In genomic region chr7:44121761-44122420, GRCh38 we compare ENCODE assay signal across 12 cellular contexts. TPM values are rescaled to one million over a fixed set of nuclear protein-coding genes. Genes with fewer than 3 reads are reported as not detected.
A peak's percentile ranks its signal among the peaks of the same experiment; 100 is the strongest.
DNase-seq lines count a peak whose midpoint lies in the region; ATAC-seq and TF ChIP-seq lines count a peak whose summit lies in the region.
"Had no signal": no experiment of that assay in that cellular context is flagged by ENCODE, and none has a peak within 500 bp of the region (broad histone marks: within the 10 kb centered on the region; RNA-seq: fewer than 3 reads in every experiment).

No MANE protein-coding gene starts in this region.

- peak overlapping the region; percentile 94 for H3K4me3 Mint-ChIP-seq in activated naive CD8-positive, alpha-beta T cell
- H3K4me3 Mint-ChIP-seq in naive thymus-derived CD8-positive, alpha-beta T cell = peak overlapping the region in 6 of 10 donors; percentile 12 to 96 (median 89)

- H3K36me3 ChIP-seq in BE2C = peaks cover 43% of the 10 kb centered on the region

- no peak for TF ChIP-seq CTCF in BE2C (IDR thresholded peaks at IDR 0.05; ENCODE audit: low read depth, low read length)
- TF ChIP-seq CTCF in HFF-Myc (IDR thresholded peaks at IDR 0.05; ENCODE audit: low read depth, low read length, missing control alignments) = no peak

- peaks cover 33% of the 10 kb centered on the region for H3K4me1 Mint-ChIP-seq in activated naive CD8-positive, alpha-beta T cell (ENCODE audit: low read depth)
- H3K4me1 Mint-ChIP-seq in naive thymus-derived CD8-positive, alpha-beta T cell = peaks cover 20 to 52% (median 39%) of the 10 kb centered on the region in 4 donors

- no peaks in the 10 kb centered on the region for H3K27me3 ChIP-seq in BE2C
- H3K27me3 ChIP-seq: esophagus squamous epithelium had no signal

- H3K36me3 Mint-ChIP-seq in activated naive CD8-positive, alpha-beta T cell = peaks cover 5% of the 10 kb centered on the region
- peaks cover 0 to 33% (median 2%) of the 10 kb centered on the region in 3 donors for H3K36me3 Mint-ChIP-seq in naive thymus-derived CD8-positive, alpha-beta T cell

- no peaks in the 10 kb centered on the region for H3K27me3 Mint-ChIP-seq in activated naive CD8-positive, alpha-beta T cell
- no peaks in the 10 kb centered on the region for H3K27me3 Mint-ChIP-seq in naive thymus-derived CD8-positive, alpha-beta T cell

- peak overlapping the region; percentile 90 for H3K27ac Mint-ChIP-seq in activated naive CD8-positive, alpha-beta T cell
- H3K27ac Mint-ChIP-seq in naive thymus-derived CD8-positive, alpha-beta T cell = peak overlapping the region in 4 of 10 donors; percentile 7 to 96 (median 92)

- DNase-seq in BE2C (no peak), HFF-Myc (ENCODE audit: extremely low read depth, low read depth) (no peak)
- DNase-seq in naive thymus-derived CD8-positive, alpha-beta T cell = no peak
- DNase-seq in activated CD8-positive, alpha-beta memory T cell treated with anti-CD3 and anti-CD28 coated beads, Interleukin-2, amount 50 U/mL, for 4 hours = no peak
- DNase-seq: esophagus squamous epithelium, NCI-H2029 had no signal

- POLR2A ChIA-PET in naive thymus-derived CD8-positive, alpha-beta T cell (lab: Charles Lee) = interaction anchor here (2.1 kb wide), 1 partner anchor 41 kb away, joined by 12 read pairs; no protein-coding TSS in a partner anchor

- ATAC-seq in naive thymus-derived CD8-positive, alpha-beta T cell = no peak
- ATAC-seq in GM18867 (IDR thresholded peaks at IDR 0.05; ENCODE audit: unreplicated experiment) = no peak
- no peak for ATAC-seq in GM21447 (IDR thresholded peaks at IDR 0.05; ENCODE audit: unreplicated experiment)
- ATAC-seq in GM21423 (IDR thresholded peaks at IDR 0.05; ENCODE audit: unreplicated experiment) = no peak

- peak overlapping the region; percentile 63 for H3K4me3 ChIP-seq in BE2C (ENCODE audit: low read depth, low read length)
- H3K4me3 ChIP-seq in HFF-Myc (replicated peaks; ENCODE audit: low read depth, low read length) = peak overlapping the region; percentile 77

- no peaks in the 10 kb centered on the region for H3K4me1 ChIP-seq in BE2C

- no peaks in the 10 kb centered on the region for H3K9me3 ChIP-seq in BE2C
- H3K9me3 ChIP-seq: esophagus squamous epithelium had no signal

- H3K9me3 Mint-ChIP-seq in activated naive CD8-positive, alpha-beta T cell (ENCODE audit: low read depth) = no peaks in the 10 kb centered on the region
- no peaks in the 10 kb centered on the region for H3K9me3 Mint-ChIP-seq in naive thymus-derived CD8-positive, alpha-beta T cell

RNA-seq across cellular contexts. Expression of gene POLD2, which starts 1.5 kb away (rescaled TPM):
- polyA plus RNA-seq in BE2C (2012; ENCODE audit: insufficient read depth, insufficient read length, low read depth) = 398 TPM
- 10 to 100 TPM; 70.5 to 72.4 TPM for total RNA-seq in naive thymus-derived CD8-positive, alpha-beta T cell
- polyA plus RNA-seq in naive thymus-derived CD8-positive, alpha-beta T cell = 100 to 1,000 TPM in 1 of 3 donors, 10 to 100 TPM in 2; 64.3 to 102 (median 89.4) TPM

RNA-seq across cellular contexts. Expression of gene AEBP1, which starts 17.7 kb away (rescaled TPM):
- polyA plus RNA-seq in BE2C (2012; ENCODE audit: insufficient read depth, insufficient read length, low read depth) = 21.3 TPM
- total RNA-seq in naive thymus-derived CD8-positive, alpha-beta T cell = 10 to 100 TPM; 37.1 to 38.5 TPM
- 10 to 100 TPM in 1 of 3 donors, 1 to 10 TPM in 2; 2.4 to 10.4 (median 4.2) TPM for polyA plus RNA-seq in naive thymus-derived CD8-positive, alpha-beta T cell
- total RNA-seq: Daoy, SK-MEL-5 had no signal

RNA-seq across cellular contexts. Expression of gene MYL7, which starts 19.2 kb away (rescaled TPM):
- not detected for polyA plus RNA-seq in BE2C (2012; ENCODE audit: insufficient read depth, insufficient read length, low read depth)
- total RNA-seq in naive thymus-derived CD8-positive, alpha-beta T cell = not detected
- polyA plus RNA-seq in naive thymus-derived CD8-positive, alpha-beta T cell = not detected
- total RNA-seq: Daoy, esophagus squamous epithelium, SK-MEL-5 had no signal

RNA-seq across cellular contexts. Expression of gene POLM, which starts 39.6 kb away (rescaled TPM):
- 21.3 TPM for polyA plus RNA-seq in BE2C (2012; ENCODE audit: insufficient read depth, insufficient read length, low read depth)
- 100 to 1,000 TPM in 1 of 2 experiments, 10 to 100 TPM in 1; 96.4 to 106 TPM for total RNA-seq in naive thymus-derived CD8-positive, alpha-beta T cell
- polyA plus RNA-seq in naive thymus-derived CD8-positive, alpha-beta T cell = 10 to 100 TPM; 11.1 to 24.8 (median 15.0) TPM

RNA-seq across cellular contexts. Expression of gene PGAM2, which starts 56.5 kb away (rescaled TPM):
- polyA plus RNA-seq in BE2C (2012; ENCODE audit: insufficient read depth, insufficient read length, low read depth) = 207 TPM
- total RNA-seq in naive thymus-derived CD8-positive, alpha-beta T cell = 1 to 10 TPM; 3.3 to 3.9 TPM
- polyA plus RNA-seq in naive thymus-derived CD8-positive, alpha-beta T cell = not detected
- total RNA-seq: Daoy, SK-MEL-5 had no signal
